Comparison of ENCODE assay signal across 9 cellular contexts in genomic region chr2:37636209-37637077, GRCh38. TPM values are rescaled to one million over a fixed set of nuclear protein-coding genes. Genes with fewer than 3 reads are reported as not detected.
DNase-seq lines count a peak whose midpoint lies in the region; ATAC-seq, FAIRE-seq and TF ChIP-seq lines count a peak whose summit lies in the region.
"Had no signal": no experiment of that assay in that cellular context is flagged by ENCODE, and none has a peak within 500 bp of the region (broad histone marks: within the 10 kb centered on the region; RNA-seq: fewer than 3 reads in every experiment).

No MANE protein-coding gene starts in this region.

- H3K27me3 ChIP-seq in CD8-positive, alpha-beta T cell (ENCODE audit: insufficient read depth, low read length) = no peaks in the 10 kb centered on the region
- H3K27me3 ChIP-seq in keratinocyte (ENCODE audit: control insufficient read depth, extremely low read depth, insufficient read depth, low read length) = no peaks in the 10 kb centered on the region

- peaks cover 79% of the 10 kb centered on the region for H3K4me1 Mint-ChIP-seq in CD8-positive, alpha-beta T cell (ENCODE audit: low read depth)
- H3K4me1 Mint-ChIP-seq in IgD-negative memory B cell (peaks cover 26 to 50% (median 42%) of the 10 kb centered on the region in 3 donors), nephron progenitor cell (no peaks in the 10 kb centered on the region)

- no peaks in the 10 kb centered on the region for H3K27me3 Mint-ChIP-seq in CD8-positive, alpha-beta T cell (ENCODE audit: low read depth)
- H3K27me3 Mint-ChIP-seq in IgD-negative memory B cell (no peaks in the 10 kb centered on the region), nephron progenitor cell (ENCODE audit: low read depth, poor library complexity) (peaks cover 3% of the 10 kb centered on the region)

- dilution Hi-C loops in keratinocyte (cut with MboI; ENCODE audit: extremely low pct_ligation_motif_present, low sequenced_read_pairs) = no loop called here

- FAIRE-seq in keratinocyte (lab: Jason Lieb, UNC) = no peak

- H3K4me3 ChIP-seq in CD8-positive, alpha-beta T cell (ENCODE audit: low read depth, low read length) = peak overlapping the region; percentile 21
- H3K4me3 ChIP-seq in keratinocyte (ENCODE audit: control insufficient read depth in 2 of 3, extremely low read depth in 1 of 3, insufficient read depth in 2 of 3, low read depth in 1 of 3, low read length in 3 of 3) = no peak overlapping the region

- H3K4me1 ChIP-seq in CD8-positive, alpha-beta T cell (ENCODE audit: insufficient read depth, low read length) = peaks cover 41% of the 10 kb centered on the region
- H3K4me1 ChIP-seq in keratinocyte (ENCODE audit: control insufficient read depth, extremely low read depth, insufficient read depth, low read length) = peaks cover 17% of the 10 kb centered on the region

- peak overlapping the region; percentile 47 for H3K9ac ChIP-seq in keratinocyte (ENCODE audit: control insufficient read depth, extremely low read depth, insufficient read depth, low read length)
- H3K9ac ChIP-seq: KMS-11 had no signal

- H3K9me1 ChIP-seq in keratinocyte (ENCODE audit: control insufficient read depth, extremely low read depth, insufficient read depth, low read length) = no peaks in the 10 kb centered on the region

- no peaks in the 10 kb centered on the region for H4K20me1 ChIP-seq in keratinocyte (ENCODE audit: control insufficient read depth, extremely low read depth, insufficient read depth, low read length)

- H3K27ac Mint-ChIP-seq in CD8-positive, alpha-beta T cell = peak overlapping the region; percentile 92
- peak overlapping the region; percentile 84 to 98 (median 97) for H3K27ac Mint-ChIP-seq in IgD-negative memory B cell
- H3K27ac Mint-ChIP-seq in nephron progenitor cell = no peak overlapping the region

- H3K79me2 ChIP-seq in keratinocyte (ENCODE audit: control insufficient read depth, insufficient read depth, low read length) = no peaks in the 10 kb centered on the region

- no peak overlapping the region for H2AFZ ChIP-seq in keratinocyte (ENCODE audit: control insufficient read depth, low read length)

- H3K27ac ChIP-seq in CD8-positive, alpha-beta T cell (ENCODE audit: low read depth, low read length) = peak overlapping the region; percentile 50
- H3K27ac ChIP-seq in keratinocyte (ENCODE audit: control insufficient read depth, insufficient read depth, low read length) = peak overlapping the region; percentile 84
- H3K27ac ChIP-seq: KMS-11 had no signal

- no peak for DNase-seq in CD8-positive, alpha-beta T cell
- no peak for DNase-seq in keratinocyte (ENCODE audit: low read depth, low spot score)
- DNase-seq in GDM1 (lab: John Stamatoyannopoulos, UW) = no peak
- no peak for DNase-seq in mucosa of gallbladder (ENCODE audit: low spot score)
- no peak for DNase-seq in nephron progenitor cell
- DNase-seq in stimulated activated CD4-positive, alpha-beta T cell treated with anti-CD3 and anti-CD28 coated beads, Interleukin-1b, Interleukin-23, amount 100 ng/mL, for 48 hours = no peak

- no peaks in the 10 kb centered on the region for H3K36me3 ChIP-seq in CD8-positive, alpha-beta T cell (ENCODE audit: insufficient read depth, low read length)
- peaks cover 0 to under 1% of the 10 kb centered on the region in 2 experiments for H3K36me3 ChIP-seq in keratinocyte (ENCODE audit: control insufficient read depth in 2 of 2, extremely low read depth in 1 of 2, insufficient read depth in 2 of 2, low read length in 2 of 2)

- H3K9me3 ChIP-seq in CD8-positive, alpha-beta T cell (ENCODE audit: low read length) = no peaks in the 10 kb centered on the region
- no peaks in the 10 kb centered on the region for H3K9me3 ChIP-seq in keratinocyte (ENCODE audit: control insufficient read depth, low read depth, low read length)

- intact Hi-C loops in CD8-positive, alpha-beta T cell (cut with DNase I, micrococcal nuclease) = loop anchor here (5.0 kb wide), 3 partner anchors 34 to 49 kb away; partner anchors contain the start of gene CDC42EP3 (in 1 of the 2)

- no peak for ATAC-seq in CD8-positive, alpha-beta T cell
- peak; percentile 25 for ATAC-seq in GM21360 (IDR thresholded peaks at IDR 0.05; ENCODE audit: unreplicated experiment)

- H3K9me3 Mint-ChIP-seq in CD8-positive, alpha-beta T cell = no peaks in the 10 kb centered on the region
- H3K9me3 Mint-ChIP-seq in IgD-negative memory B cell (no peaks in the 10 kb centered on the region), nephron progenitor cell (no peaks in the 10 kb centered on the region)

- CTCF ChIA-PET in CD8-positive, alpha-beta T cell (lab: Charles Lee) = no interaction called here

- no peak for TF ChIP-seq CTCF in CD8-positive, alpha-beta T cell (IDR thresholded peaks at IDR 0.05)
- TF ChIP-seq CTCF in keratinocyte (optimal IDR thresholded peaks at IDR 0.05 in 1 of 3, IDR thresholded peaks at IDR 0.05 in 1 of 3, conservative IDR thresholded peaks at IDR 0.05 in 1 of 3; ENCODE audit: extremely low read depth in 1 of 3, insufficient read depth in 2 of 3, low read length in 3 of 3) = no peak
- no peak for TF ChIP-seq CTCF in nephron progenitor cell (IDR thresholded peaks at IDR 0.05)

- POLR2A ChIA-PET in CD8-positive, alpha-beta T cell (lab: Charles Lee) = interaction anchor here (0.7 to 2.5 kb wide), 4 partner anchors 12 to 180 kb away, joined by 3 to 8 read pairs (median 4); no protein-coding TSS in a partner anchor

- H3K36me3 Mint-ChIP-seq in CD8-positive, alpha-beta T cell = peaks cover 26% of the 10 kb centered on the region
- peaks cover 4% of the 10 kb centered on the region for H3K36me3 Mint-ChIP-seq in IgD-negative memory B cell
- H3K36me3 Mint-ChIP-seq in nephron progenitor cell (ENCODE audit: low read depth) = peaks cover 6% of the 10 kb centered on the region

- peak overlapping the region; percentile 32 for H3K4me3 Mint-ChIP-seq in CD8-positive, alpha-beta T cell
- H3K4me3 Mint-ChIP-seq in IgD-negative memory B cell (peak overlapping the region in 3 of 4 donors; percentile 5 to 83 (median 39)), nephron progenitor cell (no peak overlapping the region)

- no peak overlapping the region for H3K4me2 ChIP-seq in keratinocyte (ENCODE audit: control insufficient read depth, extremely low read depth, insufficient read depth, low read depth, low read length)
- H3K4me2 ChIP-seq: KMS-11 had no signal

RNA-seq across cellular contexts. Expression of gene CDC42EP3, which starts 35.0 kb away (rescaled TPM):
- total RNA-seq in CD8-positive, alpha-beta T cell = 10 to 100 TPM; 27.4 to 28.1 TPM
- 68.3 TPM for polyA plus RNA-seq in IgD-negative memory B cell
- polyA plus RNA-seq in keratinocyte = 24.1 to 50.7 TPM (median 34.6 TPM) in 3 replicates
- polyA plus RNA-seq in keratinocyte (2011; ENCODE audit: low read depth) = 4.3 TPM
- polyA plus RNA-seq in keratinocyte (2011; cell fraction: cytosol; rRNA removed) = 39.4 and 54.8 TPM in 2 replicates
- 45.1 and 47.2 TPM in 2 replicates for polyA plus RNA-seq in keratinocyte (2011; cell fraction: nucleus; rRNA removed)
- polyA plus RNA-seq in keratinocyte (2012; ENCODE audit: low replicate concordance) = 16.4 and 22.4 TPM in 2 replicates
- polyA minus RNA-seq in keratinocyte = 32.5 to 52.2 TPM (median 33.1 TPM) in 3 replicates
- polyA minus RNA-seq in keratinocyte (2011; cell fraction: cytosol; rRNA and poly(A)+ RNA removed) = 24.0 TPM
- 17.2 and 39.7 TPM in 2 replicates for polyA minus RNA-seq in keratinocyte (2011; cell fraction: nucleus; rRNA and poly(A)+ RNA removed)
- total RNA-seq in mucosa of gallbladder = 12.6 TPM
